Comparison of ENCODE assay signal across 9 cellular contexts in the genomic region with DNA sequence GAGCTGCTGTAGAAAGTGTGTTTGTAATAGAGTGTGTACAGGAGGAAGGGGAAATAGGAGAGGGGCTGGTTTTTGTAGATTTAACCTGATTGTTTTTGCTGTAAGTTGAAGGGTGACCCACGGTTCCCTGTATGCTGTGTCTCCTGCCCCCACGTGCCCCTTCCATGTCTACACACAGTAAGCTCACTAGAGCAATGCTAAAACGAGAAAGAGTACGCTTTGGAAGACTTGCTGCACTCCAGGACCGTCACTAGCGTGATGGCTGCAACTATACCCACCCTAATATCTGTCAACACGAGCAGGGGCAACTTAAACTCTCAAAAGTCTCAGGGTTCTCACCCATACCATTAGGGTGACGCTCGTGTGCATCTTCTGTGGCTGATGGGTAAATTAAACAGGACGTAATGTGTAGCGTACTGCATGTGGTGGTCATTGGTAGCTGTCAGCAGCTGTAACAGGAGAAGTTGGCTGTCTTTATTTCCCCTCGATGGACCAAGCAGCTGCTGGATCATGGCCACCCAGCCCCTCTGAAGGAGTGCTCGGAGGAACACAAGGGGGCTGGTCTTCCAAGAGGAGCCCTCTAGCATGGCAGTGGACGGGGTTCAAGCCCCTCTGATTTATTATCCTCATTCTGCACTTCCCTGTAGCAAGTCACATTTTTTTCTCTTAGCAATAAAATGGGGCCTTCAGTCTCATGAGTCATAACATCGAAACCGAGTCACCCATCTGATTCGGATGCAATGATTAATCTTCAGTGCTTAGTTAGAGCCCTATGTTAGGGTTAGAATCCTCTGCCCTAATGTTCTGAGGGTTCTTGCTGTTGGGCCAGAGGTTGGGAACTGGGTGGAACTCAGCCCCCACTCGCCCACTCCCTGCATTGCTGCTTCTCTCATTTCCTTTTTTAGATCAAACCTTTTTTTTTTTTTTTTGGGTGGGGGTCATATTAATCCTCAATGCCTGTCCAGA. TPM values are rescaled to one million over a fixed set of nuclear protein-coding genes. Genes with fewer than 3 reads are reported as not detected.
DNase-seq lines count a peak whose midpoint lies in the region; ATAC-seq and TF ChIP-seq lines count a peak whose summit lies in the region.
"Had no signal": no experiment of that assay in that cellular context is flagged by ENCODE, and none has a peak within 500 bp of the region (broad histone marks: within the 10 kb centered on the region; RNA-seq: fewer than 3 reads in every experiment).

No MANE protein-coding gene starts in this region.

- H3K9me3 ChIP-seq in tibial nerve: no peaks in the 10 kb centered on the region

- no peak for TF ChIP-seq POLR2A in tibial nerve (IDR thresholded peaks at IDR 0.05)

- H3K9me3 Mint-ChIP-seq in activated naive CD4-positive, alpha-beta T cell treated with anti-CD3 and anti-CD28 coated beads, Interleukin-2, amount 50 U/mL, for 24 hours: no peaks in the 10 kb centered on the region
- no peaks in the 10 kb centered on the region for H3K9me3 Mint-ChIP-seq in activated CD8-positive, alpha-beta memory T cell treated with anti-CD3 and anti-CD28 coated beads, Interleukin-2, amount 10 ng/mL, durations not matched to agents 7 days and 5 days (ENCODE audit: low read depth)

- no peak for TF ChIP-seq EP300 in tibial nerve (IDR thresholded peaks at IDR 0.05)

- POLR2A ChIA-PET in GM10248 (lab: Yijun Ruan, JAX): interaction anchor here (1.0 kb wide), 1 partner anchor 9 kb away, joined by 3 read pairs; no protein-coding TSS in a partner anchor

- no peaks in the 10 kb centered on the region for H3K27me3 Mint-ChIP-seq in activated naive CD4-positive, alpha-beta T cell treated with anti-CD3 and anti-CD28 coated beads, Interleukin-2, amount 50 U/mL, for 24 hours
- no peaks in the 10 kb centered on the region for H3K27me3 Mint-ChIP-seq in activated CD8-positive, alpha-beta memory T cell treated with anti-CD3 and anti-CD28 coated beads, Interleukin-2, amount 10 ng/mL, durations not matched to agents 7 days and 5 days

- peaks cover 87% of the 10 kb centered on the region for H3K4me1 Mint-ChIP-seq in activated naive CD4-positive, alpha-beta T cell treated with anti-CD3 and anti-CD28 coated beads, Interleukin-2, amount 50 U/mL, for 24 hours
- peaks cover 94% of the 10 kb centered on the region for H3K4me1 Mint-ChIP-seq in activated CD8-positive, alpha-beta memory T cell treated with anti-CD3 and anti-CD28 coated beads, Interleukin-2, amount 10 ng/mL, durations not matched to agents 7 days and 5 days

- H3K27ac ChIP-seq in tibial nerve: peak overlapping the region in 3 of 4 donors; percentile 19 to 85 (median 65)

- H3K4me3 ChIP-seq in tibial nerve: no peak overlapping the region

- CTCF ChIA-PET in activated CD8-positive, alpha-beta memory T cell treated with anti-CD3 and anti-CD28 coated beads, Interleukin-2, amount 10 ng/mL, durations not matched to agents 7 days and 5 days (lab: Charles Lee): interaction anchor here (1.0 to 6.8 kb wide), 3 partner anchors 9 to 144 kb away, joined by 3 to 38 read pairs (median 6); no protein-coding TSS in a partner anchor
- CTCF ChIA-PET in GM10248 (lab: Yijun Ruan, JAX): interaction anchor here (1.9 to 8.9 kb wide), 3 partner anchors 10 to 402 kb away, joined by 7 to 63 read pairs (median 13); no protein-coding TSS in a partner anchor

- no peak for DNase-seq in activated naive CD4-positive, alpha-beta T cell treated with Interleukin-2 at 50 U/mL for 16 hours
- DNase-seq in activated CD8-positive, alpha-beta memory T cell treated with anti-CD3 and anti-CD28 coated beads, Interleukin-2, amount 10 ng/mL, durations not matched to agents 7 days and 5 days: no peak
- DNase-seq in iris pigment epithelial cell (ENCODE audit: low read depth) (peak; percentile 36), tibial nerve (ENCODE audit: low spot score in 2 of 2) (no peak), iPS-NIHi11 (ENCODE audit: low spot score) (no peak), NCI-H1417 (lab: John Stamatoyannopoulos, UW) (no peak), GM10248 (ENCODE audit: extremely low spot score) (no peak)
- DNase-seq: KG1 had no signal

- WGBS in tibial nerve, 2 donors: 51 to 57% methylated on average over 18 of the region's 18 CpGs

- H3K27ac Mint-ChIP-seq in activated naive CD4-positive, alpha-beta T cell treated with anti-CD3 and anti-CD28 coated beads, Interleukin-2, amount 50 U/mL, for 24 hours: peak overlapping the region; percentile 94
- peak overlapping the region; percentile 71 for H3K27ac Mint-ChIP-seq in activated CD8-positive, alpha-beta memory T cell treated with anti-CD3 and anti-CD28 coated beads, Interleukin-2, amount 10 ng/mL, durations not matched to agents 7 days and 5 days

- peaks cover 3 to 57% (median 9%) of the 10 kb centered on the region in 3 donors for H3K36me3 ChIP-seq in tibial nerve

- peak overlapping the region; percentile 64 for H3K4me3 Mint-ChIP-seq in activated naive CD4-positive, alpha-beta T cell treated with anti-CD3 and anti-CD28 coated beads, Interleukin-2, amount 50 U/mL, for 24 hours
- no peak overlapping the region for H3K4me3 Mint-ChIP-seq in activated CD8-positive, alpha-beta memory T cell treated with anti-CD3 and anti-CD28 coated beads, Interleukin-2, amount 10 ng/mL, durations not matched to agents 7 days and 5 days

- no peaks in the 10 kb centered on the region for H3K27me3 ChIP-seq in tibial nerve

- peaks cover 22% of the 10 kb centered on the region for H3K36me3 Mint-ChIP-seq in activated naive CD4-positive, alpha-beta T cell treated with anti-CD3 and anti-CD28 coated beads, Interleukin-2, amount 50 U/mL, for 24 hours
- H3K36me3 Mint-ChIP-seq in activated CD8-positive, alpha-beta memory T cell treated with anti-CD3 and anti-CD28 coated beads, Interleukin-2, amount 10 ng/mL, durations not matched to agents 7 days and 5 days: peaks cover 91% of the 10 kb centered on the region

- no peak for TF ChIP-seq CTCF in tibial nerve (IDR thresholded peaks at IDR 0.05)
- TF ChIP-seq CTCF in GM10248 (IDR thresholded peaks at IDR 0.05; ENCODE audit: control extremely low read depth, extremely low read depth, low read depth, missing control alignments): no peak

- H3K4me1 ChIP-seq in tibial nerve: peaks cover 0 to 64% (median 36%) of the 10 kb centered on the region in 4 donors

- ATAC-seq in activated CD8-positive, alpha-beta memory T cell treated with anti-CD3 and anti-CD28 coated beads, Interleukin-2, amount 10 ng/mL, durations not matched to agents 7 days and 5 days: peak; percentile 37

RNA-seq across cellular contexts. Expression of a gene that starts 14.0 kb away (rescaled TPM):
- total RNA-seq in activated CD8-positive, alpha-beta memory T cell treated with anti-CD3 and anti-CD28 coated beads, Interleukin-2, amount 10 ng/mL, durations not matched to agents 7 days and 5 days: 100 to 1,000 TPM; 492 to 862 TPM
- 100 to 1,000 TPM in 1 of 4 donors, 10 to 100 TPM in 3; 84.1 to 124 (median 89.7) TPM for total RNA-seq in tibial nerve

RNA-seq across cellular contexts. Expression of a gene that starts 33.4 kb away (rescaled TPM):
- total RNA-seq in activated CD8-positive, alpha-beta memory T cell treated with anti-CD3 and anti-CD28 coated beads, Interleukin-2, amount 10 ng/mL, durations not matched to agents 7 days and 5 days: 10 to 100 TPM in 1 of 2 experiments, 1 to 10 TPM in 1; 7.6 to 18.1 TPM
- 1 to 10 TPM; 1.8 to 4.4 (median 2.5) TPM for total RNA-seq in tibial nerve
